8 cellular contexts compared by ENCODE assay signal in genomic region chr17:3723188-3723555, GRCh38. TPM values are rescaled to one million over a fixed set of nuclear protein-coding genes. Genes with fewer than 3 reads are reported as not detected.
DNase-seq lines count a peak whose midpoint lies in the region; ATAC-seq and TF ChIP-seq lines count a peak whose summit lies in the region.

No MANE protein-coding gene starts in this region.

- H3K9me3 Mint-ChIP-seq in activated T-cell treated with anti-CD3 and anti-CD28 coated beads, Interleukin-2, amount 50 U/mL, for 24 hours, result no peaks in the 10 kb centered on the region
- no peaks in the 10 kb centered on the region for H3K9me3 Mint-ChIP-seq in activated T-helper 2 cell treated with anti-CD3 and anti-CD28 coated beads, Interferon-gamma antibody, Interleukin-2, Interleukin-4, amounts not matched to agents 10 μg/mL and 5 μg/mL and 100 μg/mL, durations not matched to agents 14 hours and 24 hours and 36 hours

- ATAC-seq in thoracic aorta (ENCODE audit: insufficient number of reproducible peaks, low FRiP score, low read depth), result no peak

- H3K27ac Mint-ChIP-seq in activated T-cell treated with anti-CD3 and anti-CD28 coated beads, Interleukin-2, amount 50 U/mL, for 24 hours, result peak overlapping the region; percentile 96
- H3K27ac Mint-ChIP-seq in activated T-helper 2 cell treated with anti-CD3 and anti-CD28 coated beads, Interferon-gamma antibody, Interleukin-2, Interleukin-4, amounts not matched to agents 10 μg/mL and 5 μg/mL and 100 μg/mL, durations not matched to agents 14 hours and 24 hours and 36 hours, result peak overlapping the region; percentile 84

- peak overlapping the region; percentile 86 for H3K4me3 Mint-ChIP-seq in activated T-cell treated with anti-CD3 and anti-CD28 coated beads, Interleukin-2, amount 50 U/mL, for 24 hours
- H3K4me3 Mint-ChIP-seq in activated T-helper 2 cell treated with anti-CD3 and anti-CD28 coated beads, Interferon-gamma antibody, Interleukin-2, Interleukin-4, amounts not matched to agents 10 μg/mL and 5 μg/mL and 100 μg/mL, durations not matched to agents 14 hours and 24 hours and 36 hours (ENCODE audit: low read depth), result peak overlapping the region; percentile 95

- H3K27me3 ChIP-seq in kidney epithelial cell (ENCODE audit: control insufficient read depth, insufficient read depth, low read length) (no peaks in the 10 kb centered on the region), thoracic aorta (replicated peaks; ENCODE audit: insufficient read depth) (no peaks in the 10 kb centered on the region)

- H3K9me3 ChIP-seq in thoracic aorta, result no peaks in the 10 kb centered on the region

- H3K4me3 ChIP-seq in kidney epithelial cell (ENCODE audit: low read depth, low read length) (peak overlapping the region; percentile 66), thoracic aorta (peak overlapping the region; percentile 80)

- no peak for DNase-seq in activated T-cell treated with anti-CD3 and anti-CD28 coated beads, Interleukin-2, amount 50 U/mL, for 24 hours
- no peak for DNase-seq in activated T-cell treated with anti-CD3 and anti-CD28 coated beads, Interleukin-2, amount 50 U/mL, for 1 hour
- no peak for DNase-seq in activated T-helper 2 cell treated with anti-CD3 and anti-CD28 coated beads, Interferon-gamma antibody, Interleukin-2, Interleukin-4, amounts not matched to agents 10 μg/mL and 5 μg/mL and 100 μg/mL, durations not matched to agents 14 hours and 24 hours and 36 hours (ENCODE audit: low spot score)
- no peak for DNase-seq in kidney epithelial cell (ENCODE audit: low read depth)
- DNase-seq in thoracic aorta (ENCODE audit: low spot score), result no peak
- no peak for DNase-seq in OCI-M1 (lab: John Stamatoyannopoulos, UW)
- DNase-seq in cerebellar nuclear complex (lab: John Stamatoyannopoulos, UW), result no peak
- no peak for DNase-seq in stimulated activated naive CD4-positive, alpha-beta T cell treated with Interleukin-2 at 50 U/mL for 16 hours (lab: John Stamatoyannopoulos, UW)

- intact Hi-C loops in activated T-helper 2 cell treated with anti-CD3 and anti-CD28 coated beads, Interferon-gamma antibody, Interleukin-2, Interleukin-4, amounts not matched to agents 10 μg/mL and 5 μg/mL and 100 μg/mL, durations not matched to agents 14 hours and 24 hours and 36 hours (cut with micrococcal nuclease), result loop anchor here (1.0 to 5.0 kb wide), 3 partner anchors 12 to 104 kb away; no protein-coding TSS in a partner anchor

- no peaks in the 10 kb centered on the region for H3K27me3 Mint-ChIP-seq in activated T-cell treated with anti-CD3 and anti-CD28 coated beads, Interleukin-2, amount 50 U/mL, for 24 hours
- H3K27me3 Mint-ChIP-seq in activated T-helper 2 cell treated with anti-CD3 and anti-CD28 coated beads, Interferon-gamma antibody, Interleukin-2, Interleukin-4, amounts not matched to agents 10 μg/mL and 5 μg/mL and 100 μg/mL, durations not matched to agents 14 hours and 24 hours and 36 hours (ENCODE audit: low read depth), result no peaks in the 10 kb centered on the region

- H3K4me1 ChIP-seq in thoracic aorta (ENCODE audit: control insufficient read depth in 1 of 2, low read depth in 2 of 2), result peaks cover 22 to 39% of the 10 kb centered on the region in 2 donors

- no peaks in the 10 kb centered on the region for H3K36me3 ChIP-seq in kidney epithelial cell (ENCODE audit: control insufficient read depth, insufficient read depth, low read length)
- H3K36me3 ChIP-seq in thoracic aorta, result peaks cover 4% of the 10 kb centered on the region

- TF ChIP-seq CTCF in kidney epithelial cell (IDR thresholded peaks at IDR 0.05; ENCODE audit: insufficient read depth, low read length, poor library complexity, severe bottlenecking) (no peak), thoracic aorta (IDR thresholded peaks at IDR 0.05) (no peak)

- peak overlapping the region; percentile 62 to 67 for H3K27ac ChIP-seq in thoracic aorta

- H3K36me3 Mint-ChIP-seq in activated T-cell treated with anti-CD3 and anti-CD28 coated beads, Interleukin-2, amount 50 U/mL, for 24 hours (ENCODE audit: low read depth), result peaks cover 90% of the 10 kb centered on the region
- H3K36me3 Mint-ChIP-seq in activated T-helper 2 cell treated with anti-CD3 and anti-CD28 coated beads, Interferon-gamma antibody, Interleukin-2, Interleukin-4, amounts not matched to agents 10 μg/mL and 5 μg/mL and 100 μg/mL, durations not matched to agents 14 hours and 24 hours and 36 hours (ENCODE audit: low read depth), result peaks cover 76% of the 10 kb centered on the region

- H3K4me1 Mint-ChIP-seq in activated T-cell treated with anti-CD3 and anti-CD28 coated beads, Interleukin-2, amount 50 U/mL, for 24 hours (ENCODE audit: low read depth), result peaks cover 64% of the 10 kb centered on the region
- H3K4me1 Mint-ChIP-seq in activated T-helper 2 cell treated with anti-CD3 and anti-CD28 coated beads, Interferon-gamma antibody, Interleukin-2, Interleukin-4, amounts not matched to agents 10 μg/mL and 5 μg/mL and 100 μg/mL, durations not matched to agents 14 hours and 24 hours and 36 hours (ENCODE audit: low read depth), result peaks cover 54% of the 10 kb centered on the region

RNA-seq across cellular contexts. Expression of gene HASPIN, which starts 0.5 kb away (rescaled TPM):
- 23.0 and 23.4 TPM in 2 replicates for total RNA-seq in activated T-helper 2 cell treated with anti-CD3 and anti-CD28 coated beads, Interferon-gamma antibody, Interleukin-2, Interleukin-4, amounts not matched to agents 10 μg/mL and 5 μg/mL and 100 μg/mL, durations not matched to agents 14 hours and 24 hours and 36 hours
- 3.0 and 3.6 TPM in 2 replicates for total RNA-seq in kidney epithelial cell
- under 1 TPM in 1 of 2 donors, not detected in 1; 0.41 TPM for total RNA-seq in thoracic aorta

RNA-seq across cellular contexts. Expression of gene P2RX5, which starts 27.2 kb away (rescaled TPM):
- total RNA-seq in activated T-helper 2 cell treated with anti-CD3 and anti-CD28 coated beads, Interferon-gamma antibody, Interleukin-2, Interleukin-4, amounts not matched to agents 10 μg/mL and 5 μg/mL and 100 μg/mL, durations not matched to agents 14 hours and 24 hours and 36 hours, result 111 and 118 TPM in 2 replicates
- 6.0 and 8.4 TPM in 2 replicates for total RNA-seq in kidney epithelial cell
- 1 to 10 TPM in 1 of 2 donors, not detected in 1; 2.3 TPM for total RNA-seq in thoracic aorta

RNA-seq across cellular contexts. Expression of gene EMC6, which starts 54.6 kb away (rescaled TPM):
- total RNA-seq in activated T-helper 2 cell treated with anti-CD3 and anti-CD28 coated beads, Interferon-gamma antibody, Interleukin-2, Interleukin-4, amounts not matched to agents 10 μg/mL and 5 μg/mL and 100 μg/mL, durations not matched to agents 14 hours and 24 hours and 36 hours, result 61.7 and 64.9 TPM in 2 replicates
- total RNA-seq in kidney epithelial cell (24.9 and 30.0 TPM in 2 replicates), thoracic aorta (10 to 100 TPM; 10.8 to 17.6 TPM)

RNA-seq across cellular contexts. Expression of gene TAX1BP3, which starts 54.8 kb away (rescaled TPM):
- total RNA-seq in activated T-helper 2 cell treated with anti-CD3 and anti-CD28 coated beads, Interferon-gamma antibody, Interleukin-2, Interleukin-4, amounts not matched to agents 10 μg/mL and 5 μg/mL and 100 μg/mL, durations not matched to agents 14 hours and 24 hours and 36 hours, result 39.0 and 40.9 TPM in 2 replicates
- 398 and 497 TPM in 2 replicates for total RNA-seq in kidney epithelial cell
- total RNA-seq in thoracic aorta, result 100 to 1,000 TPM; 127 to 243 TPM

Comparison
In these comparisons a context has a peak if more than half of its experiments do, and no peak if none do; other contexts are left out.
1. RNA of gene P2RX5, which starts 27.2 kb away (total RNA-seq): 111 to 118 TPM in activated T-helper 2 cell treated with anti-CD3 and anti-CD28 coated beads, Interferon-gamma antibody, Interleukin-2, Interleukin-4, amounts not matched to agents 10 μg/mL and 5 μg/mL and 100 μg/mL, durations not matched to agents 14 hours and 24 hours and 36 hours; 6.0 to 8.4 TPM in kidney epithelial cell and 2.3 TPM in thoracic aorta; every median in the first group is over 10 times any median in the second.